In genomic region chr14:95163666-95164065, GRCh38 we compare ENCODE assay signal across 14 cellular contexts. TPM values are rescaled to one million over a fixed set of nuclear protein-coding genes. Genes with fewer than 3 reads are reported as not detected.
DNase-seq lines count a peak whose midpoint lies in the region; ATAC-seq and TF ChIP-seq lines count a peak whose summit lies in the region.
"Had no signal": no experiment of that assay in that cellular context is flagged by ENCODE, and none has a peak within 500 bp of the region (broad histone marks: within the 10 kb centered on the region; RNA-seq: fewer than 3 reads in every experiment).

No MANE protein-coding gene starts in this region.

- no peak for TF ChIP-seq EP300 in suprapubic skin (IDR thresholded peaks at IDR 0.05)

- no peak overlapping the region for H3K27ac ChIP-seq in cardiac muscle cell
- no peak overlapping the region for H3K27ac ChIP-seq in right atrium auricular region
- no peak overlapping the region for H3K27ac ChIP-seq in suprapubic skin
- H3K27ac ChIP-seq: 22Rv1 had no signal

- no peaks in the 10 kb centered on the region for H3K27me3 ChIP-seq in cardiac muscle cell
- no peaks in the 10 kb centered on the region for H3K27me3 ChIP-seq in right atrium auricular region
- H3K27me3 ChIP-seq in suprapubic skin, result no peaks in the 10 kb centered on the region

- ATAC-seq in left lobe of liver, result peak; percentile 15
- ATAC-seq: GM23338 had no signal

- peak; percentile 39 to 86 for DNase-seq in cardiac muscle cell (ENCODE audit: low read depth in 1 of 2, low spot score in 1 of 2)
- no peak for DNase-seq in right atrium auricular region (ENCODE audit: low spot score)
- peak; percentile 50 for DNase-seq in choroid plexus epithelial cell (ENCODE audit: low read depth)
- no peak for DNase-seq in left lobe of liver (ENCODE audit: low spot score)
- no peak for DNase-seq in RPMI8226
- DNase-seq in hepatic stellate cell (ENCODE audit: low spot score), result no peak
- DNase-seq in suprapubic skin (ENCODE audit: low spot score in 2 of 2), result no peak
- no peak for DNase-seq in osteocyte (ENCODE audit: extremely low spot score, unreplicated experiment)
- DNase-seq: CD4-positive, CD25-positive, alpha-beta regulatory T cell; DMS53; GF-D8; H7 had no signal

- H3K36me3 Mint-ChIP-seq in osteocyte (ENCODE audit: unreplicated experiment), result peaks cover 1% of the 10 kb centered on the region

- TF ChIP-seq POLR2A in suprapubic skin (IDR thresholded peaks at IDR 0.05), result no peak

- H3K36me3 ChIP-seq in cardiac muscle cell (no peaks in the 10 kb centered on the region), right atrium auricular region (no peaks in the 10 kb centered on the region), suprapubic skin (no peaks in the 10 kb centered on the region)

- peaks cover 15% of the 10 kb centered on the region for H3K4me1 ChIP-seq in cardiac muscle cell (ENCODE audit: low read depth)
- H3K4me1 ChIP-seq in right atrium auricular region, result peaks cover 0 to 2% of the 10 kb centered on the region in 2 donors
- H3K4me1 ChIP-seq in suprapubic skin, result no peaks in the 10 kb centered on the region

- H3K27me3 Mint-ChIP-seq in osteocyte (ENCODE audit: unreplicated experiment), result no peaks in the 10 kb centered on the region
- H3K27me3 Mint-ChIP-seq: CD4-positive, CD25-positive, alpha-beta regulatory T cell had no signal

- no peak overlapping the region for H3K4me3 Mint-ChIP-seq in osteocyte (ENCODE audit: unreplicated experiment)
- H3K4me3 Mint-ChIP-seq: CD4-positive, CD25-positive, alpha-beta regulatory T cell; GM23338 had no signal

- no peak overlapping the region for H3K27ac Mint-ChIP-seq in osteocyte (ENCODE audit: unreplicated experiment)
- H3K27ac Mint-ChIP-seq: CD4-positive, CD25-positive, alpha-beta regulatory T cell; GM23338 had no signal

- H3K9me3 ChIP-seq in cardiac muscle cell (ENCODE audit: low read depth), result no peaks in the 10 kb centered on the region
- H3K9me3 ChIP-seq in right atrium auricular region, result no peaks in the 10 kb centered on the region
- H3K9me3 ChIP-seq in suprapubic skin, result peaks cover 4% of the 10 kb centered on the region

- no peak for TF ChIP-seq CTCF in cardiac muscle cell (IDR thresholded peaks at IDR 0.05; ENCODE audit: low read depth, low read length)
- TF ChIP-seq CTCF in right atrium auricular region (IDR thresholded peaks at IDR 0.05), result no peak
- no peak for TF ChIP-seq CTCF in choroid plexus epithelial cell (conservative IDR thresholded peaks at IDR 0.05; ENCODE audit: low read depth, low read length)
- no peak for TF ChIP-seq CTCF in suprapubic skin (IDR thresholded peaks at IDR 0.05)
- no peak for TF ChIP-seq CTCF in osteocyte (IDR thresholded peaks at IDR 0.05)

- peaks cover 23% of the 10 kb centered on the region for H3K9me3 Mint-ChIP-seq in osteocyte (ENCODE audit: unreplicated experiment)

- H3K4me3 ChIP-seq in cardiac muscle cell (no peak overlapping the region), right atrium auricular region (no peak overlapping the region), choroid plexus epithelial cell (ENCODE audit: low read depth, low read length) (no peak overlapping the region), suprapubic skin (no peak overlapping the region)
- H3K4me3 ChIP-seq: GM23338 had no signal

- WGBS in suprapubic skin, result 72% methylated on average over 3 of the region's 3 CpGs

- no peaks in the 10 kb centered on the region for H3K4me1 Mint-ChIP-seq in osteocyte (ENCODE audit: unreplicated experiment)

RNA-seq across cellular contexts. Expression of gene DICER1, which starts 6.3 kb away (rescaled TPM):
- total RNA-seq in cardiac muscle cell, result 31.1 and 69.8 TPM in 2 replicates
- 14.6 and 28.1 TPM in 2 replicates for polyA plus RNA-seq in cardiac muscle cell
- 10 to 100 TPM; 15.9 to 23.0 TPM for total RNA-seq in right atrium auricular region
- total RNA-seq in left lobe of liver, result 35.2 TPM
- total RNA-seq in suprapubic skin, result 100 to 1,000 TPM in 1 of 4 donors, 10 to 100 TPM in 3; 38.3 to 124 (median 54.4) TPM
- 51.7 and 55.9 TPM in 2 replicates for total RNA-seq in osteocyte

Comparison
In these comparisons a context has a peak if more than half of its experiments do, and no peak if none do; other contexts are left out.
1. DNase-seq: peak in cardiac muscle cell (2 of 2) and choroid plexus epithelial cell (single experiment); none in right atrium auricular region (single experiment), left lobe of liver (single experiment), RPMI8226 (single experiment), hepatic stellate cell (single experiment), suprapubic skin (0 of 2) and osteocyte (single experiment).